Comparison of ENCODE assay signal across 19 cellular contexts in genomic region chr5:143219696-143220095, GRCh38.
DNase-seq lines count a peak whose midpoint lies in the region; ATAC-seq and TF ChIP-seq lines count a peak whose summit lies in the region.
"Had no signal": no experiment of that assay in that cellular context is flagged by ENCODE, and none has a peak within 500 bp of the region (broad histone marks: within the 10 kb centered on the region; RNA-seq: fewer than 3 reads in every experiment).

No MANE protein-coding gene starts in this region.

- H2AFZ ChIP-seq in SK-N-SH (ENCODE audit: low read depth) (no peak overlapping the region), parathyroid adenoma (no peak overlapping the region)
- H2AFZ ChIP-seq: hepatocyte had no signal

- no peak for TF ChIP-seq RAD21 in SK-N-SH (IDR thresholded peaks at IDR 0.05; ENCODE audit: low read length)

- no peak for DNase-seq in SK-N-SH
- DNase-seq in MG63 = peak; percentile 43
- peak; percentile 56 to 60 for DNase-seq in erythroblast (lab: John Stamatoyannopoulos, UW)
- no peak for DNase-seq in tibial artery
- DNase-seq in activated gamma-delta T cell treated with Interleukin-2 at 50 U/mL for 16 hours = no peak
- DNase-seq: activated CD4-positive, alpha-beta T cell treated with anti-CD3 and anti-CD28 coated beads for 48 hours; body of pancreas; DMS79 treated with DMSO at 0.1 percent for 48 hours; esophagus squamous epithelium; NCI-H2029; NCI-H510A; OCI-M1; thyroid gland had no signal

- H4K20me1 ChIP-seq in SK-N-SH (ENCODE audit: insufficient read depth) = no peaks in the 10 kb centered on the region

- H3K9me2 ChIP-seq in SK-N-SH = no peaks in the 10 kb centered on the region

- H3K36me3 ChIP-seq in SK-N-SH (replicated peaks in 1 of 2; ENCODE audit: control insufficient read depth in 1 of 2, insufficient read depth in 2 of 2, low read length in 1 of 2) (peaks cover 0 to 10% of the 10 kb centered on the region in 2 experiments), MG63 (no peaks in the 10 kb centered on the region), parathyroid adenoma (ENCODE audit: control insufficient read depth, insufficient read depth, low read length) (no peaks in the 10 kb centered on the region), tibial artery (peaks cover 6 to 33% (median 16%) of the 10 kb centered on the region in 3 donors)
- H3K36me3 ChIP-seq: thyroid gland had no signal

- no peaks in the 10 kb centered on the region for H3F3A ChIP-seq in SK-N-SH (replicated peaks; ENCODE audit: insufficient read depth)

- CTCF ChIA-PET in SK-N-SH (lab: Yijun Ruan, JAX) = interaction anchor here (1.1 to 1.6 kb wide), 2 partner anchors 8 to 11 kb away, joined by 4 to 6 read pairs; no protein-coding TSS in a partner anchor

- TF ChIP-seq POLR2A in erythroblast (IDR thresholded peaks at IDR 0.05; ENCODE audit: low read length) = no peak

- TF ChIP-seq CTCF in SK-N-SH (IDR thresholded peaks at IDR 0.05) (no peak), parathyroid adenoma (IDR thresholded peaks at IDR 0.05) (no peak), tibial artery (IDR thresholded peaks at IDR 0.05) (no peak)

- no peak overlapping the region for H3K27ac ChIP-seq in SK-N-SH (ENCODE audit: low read depth in 2 of 2, low read length in 1 of 2)
- peak overlapping the region; percentile 55 for H3K27ac ChIP-seq in parathyroid adenoma
- H3K27ac ChIP-seq in tibial artery = no peak overlapping the region
- H3K27ac ChIP-seq: 22Rv1, body of pancreas, C4-2B, hepatocyte had no signal

- no peaks in the 10 kb centered on the region for H3K27me3 ChIP-seq in SK-N-SH (ENCODE audit: insufficient read depth)
- H3K27me3 ChIP-seq in MG63 = no peaks in the 10 kb centered on the region
- H3K27me3 ChIP-seq in parathyroid adenoma (ENCODE audit: control insufficient read depth, insufficient read depth, low read length) = no peaks in the 10 kb centered on the region
- no peaks in the 10 kb centered on the region for H3K27me3 ChIP-seq in tibial artery
- H3K27me3 ChIP-seq: body of pancreas, esophagus squamous epithelium, hepatocyte, thyroid gland had no signal

- no peak overlapping the region for H3K4me3 ChIP-seq in SK-N-SH (ENCODE audit: low read depth in 2 of 2, low read length in 1 of 2)
- no peak overlapping the region for H3K4me3 ChIP-seq in MG63
- H3K4me3 ChIP-seq in parathyroid adenoma (ENCODE audit: low read depth, low read length) = no peak overlapping the region
- no peak overlapping the region for H3K4me3 ChIP-seq in tibial artery
- H3K4me3 ChIP-seq: body of pancreas, hepatocyte, thyroid gland had no signal

- ATAC-seq in SK-N-SH treated with all-trans-retinoic acid at 6 μM for 48 hours = no peak
- no peak for ATAC-seq in GM18870 (IDR thresholded peaks at IDR 0.05; ENCODE audit: unreplicated experiment)
- ATAC-seq: body of pancreas had no signal

- H3K4me2 ChIP-seq in SK-N-SH = no peak overlapping the region
- H3K4me2 ChIP-seq in parathyroid adenoma (ENCODE audit: low read length) = no peak overlapping the region
- H3K4me2 ChIP-seq: hepatocyte had no signal

- POLR2A ChIA-PET in SK-N-SH (lab: Yijun Ruan, JAX) = no interaction called here

- TF ChIP-seq EP300 in SK-N-SH (IDR thresholded peaks at IDR 0.05; ENCODE audit: borderline replicate concordance in 1 of 2, low read depth in 1 of 2, low read length in 1 of 2) = no peak

- no peaks in the 10 kb centered on the region for H3K9me3 ChIP-seq in SK-N-SH
- H3K9me3 ChIP-seq in MG63 = no peaks in the 10 kb centered on the region
- no peaks in the 10 kb centered on the region for H3K9me3 ChIP-seq in parathyroid adenoma (ENCODE audit: control insufficient read depth, low read length)
- H3K9me3 ChIP-seq in tibial artery = no peaks in the 10 kb centered on the region
- H3K9me3 ChIP-seq: body of pancreas, esophagus squamous epithelium, thyroid gland had no signal

- H3K4me1 ChIP-seq in SK-N-SH (ENCODE audit: control insufficient read depth in 1 of 2, insufficient read depth in 2 of 2, low read depth in 1 of 2, low read length in 1 of 2) (peaks cover 17 to 22% of the 10 kb centered on the region in 2 experiments; a peak in 3 of 4 replicates), parathyroid adenoma (peaks cover 16% of the 10 kb centered on the region), tibial artery (no peaks in the 10 kb centered on the region)
- H3K4me1 ChIP-seq: body of pancreas had no signal

- H3K79me2 ChIP-seq in SK-N-SH (ENCODE audit: insufficient read depth) = no peaks in the 10 kb centered on the region
- H3K79me2 ChIP-seq in parathyroid adenoma = no peaks in the 10 kb centered on the region
- H3K79me2 ChIP-seq: hepatocyte had no signal

- 74% methylated on average over 2 of the region's 2 CpGs for WGBS in SK-N-SH (ENCODE audit: low lambda C conversion rate)

- intact Hi-C loops in tibial artery (cut with DNase I; ENCODE audit: low total_unique reads) = no loop called here

- H3K9ac ChIP-seq in SK-N-SH (no peak overlapping the region), parathyroid adenoma (no peak overlapping the region)

TF ChIP-seq in SK-N-SH, 30 proteins besides CTCF, POLR2A, EP300 and RAD21:
- TF ChIP-seq, protein P1, sequence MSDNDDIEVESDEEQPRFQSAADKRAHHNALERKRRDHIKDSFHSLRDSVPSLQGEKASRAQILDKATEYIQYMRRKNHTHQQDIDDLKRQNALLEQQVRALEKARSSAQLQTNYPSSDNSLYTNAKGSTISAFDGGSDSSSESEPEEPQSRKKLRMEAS (IDR thresholded peaks at IDR 0.05; ENCODE audit: low read depth) = peak; percentile 84
- TF ChIP-seq RFX5 (IDR thresholded peaks at IDR 0.05; ENCODE audit: low read length) = no peak
TF ChIP-seq in SK-N-SH: peak in this region for 1.

TF ChIP-seq in SK-N-SH treated with all-trans-retinoic acid at 6 μM for 48 hours, 23 proteins besides CTCF, POLR2A, EP300 and RAD21:
- TF ChIP-seq ZFP3 (CRISPR knock-in tag; IDR thresholded peaks at IDR 0.05) = no peak
- TF ChIP-seq, protein P2, sequence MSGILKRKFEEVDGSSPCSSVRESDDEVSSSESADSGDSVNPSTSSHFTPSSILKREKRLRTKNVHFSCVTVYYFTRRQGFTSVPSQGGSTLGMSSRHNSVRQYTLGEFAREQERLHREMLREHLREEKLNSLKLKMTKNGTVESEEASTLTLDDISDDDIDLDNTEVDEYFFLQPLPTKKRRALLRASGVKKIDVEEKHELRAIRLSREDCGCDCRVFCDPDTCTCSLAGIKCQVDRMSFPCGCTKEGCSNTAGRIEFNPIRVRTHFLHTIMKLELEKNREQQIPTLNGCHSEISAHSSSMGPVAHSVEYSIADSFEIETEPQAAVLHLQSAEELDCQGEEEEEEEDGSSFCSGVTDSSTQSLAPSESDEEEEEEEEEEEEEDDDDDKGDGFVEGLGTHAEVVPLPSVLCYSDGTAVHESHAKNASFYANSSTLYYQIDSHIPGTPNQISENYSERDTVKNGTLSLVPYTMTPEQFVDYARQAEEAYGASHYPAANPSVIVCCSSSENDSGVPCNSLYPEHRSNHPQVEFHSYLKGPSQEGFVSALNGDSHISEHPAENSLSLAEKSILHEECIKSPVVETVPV (CRISPR knock-in tag; IDR thresholded peaks at IDR 0.05) = no peak
- TF ChIP-seq TCF4 (CRISPR knock-in tag; IDR thresholded peaks at IDR 0.05; ENCODE audit: borderline replicate concordance) = no peak
- no peak for TF ChIP-seq TOX (CRISPR knock-in tag; IDR thresholded peaks at IDR 0.05; ENCODE audit: borderline replicate concordance)
- TF ChIP-seq SNAI2 (CRISPR knock-in tag; IDR thresholded peaks at IDR 0.05) = no peak
- TF ChIP-seq, protein P3, sequence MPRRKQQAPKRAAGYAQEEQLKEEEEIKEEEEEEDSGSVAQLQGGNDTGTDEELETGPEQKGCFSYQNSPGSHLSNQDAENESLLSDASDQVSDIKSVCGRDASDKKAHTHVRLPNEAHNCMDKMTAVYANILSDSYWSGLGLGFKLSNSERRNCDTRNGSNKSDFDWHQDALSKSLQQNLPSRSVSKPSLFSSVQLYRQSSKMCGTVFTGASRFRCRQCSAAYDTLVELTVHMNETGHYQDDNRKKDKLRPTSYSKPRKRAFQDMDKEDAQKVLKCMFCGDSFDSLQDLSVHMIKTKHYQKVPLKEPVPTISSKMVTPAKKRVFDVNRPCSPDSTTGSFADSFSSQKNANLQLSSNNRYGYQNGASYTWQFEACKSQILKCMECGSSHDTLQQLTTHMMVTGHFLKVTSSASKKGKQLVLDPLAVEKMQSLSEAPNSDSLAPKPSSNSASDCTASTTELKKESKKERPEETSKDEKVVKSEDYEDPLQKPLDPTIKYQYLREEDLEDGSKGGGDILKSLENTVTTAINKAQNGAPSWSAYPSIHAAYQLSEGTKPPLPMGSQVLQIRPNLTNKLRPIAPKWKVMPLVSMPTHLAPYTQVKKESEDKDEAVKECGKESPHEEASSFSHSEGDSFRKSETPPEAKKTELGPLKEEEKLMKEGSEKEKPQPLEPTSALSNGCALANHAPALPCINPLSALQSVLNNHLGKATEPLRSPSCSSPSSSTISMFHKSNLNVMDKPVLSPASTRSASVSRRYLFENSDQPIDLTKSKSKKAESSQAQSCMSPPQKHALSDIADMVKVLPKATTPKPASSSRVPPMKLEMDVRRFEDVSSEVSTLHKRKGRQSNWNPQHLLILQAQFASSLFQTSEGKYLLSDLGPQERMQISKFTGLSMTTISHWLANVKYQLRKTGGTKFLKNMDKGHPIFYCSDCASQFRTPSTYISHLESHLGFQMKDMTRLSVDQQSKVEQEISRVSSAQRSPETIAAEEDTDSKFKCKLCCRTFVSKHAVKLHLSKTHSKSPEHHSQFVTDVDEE (CRISPR knock-in tag; IDR thresholded peaks at IDR 0.05) = no peak
- no peak for TF ChIP-seq PPARA (CRISPR knock-in tag; IDR thresholded peaks at IDR 0.05; ENCODE audit: borderline replicate concordance)
- TF ChIP-seq OSR1 (CRISPR knock-in tag; IDR thresholded peaks at IDR 0.05) = no peak
- TF ChIP-seq RARB (CRISPR knock-in tag; IDR thresholded peaks at IDR 0.05) = no peak
- no peak for TF ChIP-seq GLIS3 (CRISPR knock-in tag; IDR thresholded peaks at IDR 0.05)
- TF ChIP-seq, protein P4, sequence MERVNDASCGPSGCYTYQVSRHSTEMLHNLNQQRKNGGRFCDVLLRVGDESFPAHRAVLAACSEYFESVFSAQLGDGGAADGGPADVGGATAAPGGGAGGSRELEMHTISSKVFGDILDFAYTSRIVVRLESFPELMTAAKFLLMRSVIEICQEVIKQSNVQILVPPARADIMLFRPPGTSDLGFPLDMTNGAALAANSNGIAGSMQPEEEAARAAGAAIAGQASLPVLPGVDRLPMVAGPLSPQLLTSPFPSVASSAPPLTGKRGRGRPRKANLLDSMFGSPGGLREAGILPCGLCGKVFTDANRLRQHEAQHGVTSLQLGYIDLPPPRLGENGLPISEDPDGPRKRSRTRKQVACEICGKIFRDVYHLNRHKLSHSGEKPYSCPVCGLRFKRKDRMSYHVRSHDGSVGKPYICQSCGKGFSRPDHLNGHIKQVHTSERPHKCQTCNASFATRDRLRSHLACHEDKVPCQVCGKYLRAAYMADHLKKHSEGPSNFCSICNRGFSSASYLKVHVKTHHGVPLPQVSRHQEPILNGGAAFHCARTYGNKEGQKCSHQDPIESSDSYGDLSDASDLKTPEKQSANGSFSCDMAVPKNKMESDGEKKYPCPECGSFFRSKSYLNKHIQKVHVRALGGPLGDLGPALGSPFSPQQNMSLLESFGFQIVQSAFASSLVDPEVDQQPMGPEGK (CRISPR knock-in tag; IDR thresholded peaks at IDR 0.05; ENCODE audit: borderline replicate concordance) = no peak
- no peak for TF ChIP-seq ZC3H10 (CRISPR knock-in tag; IDR thresholded peaks at IDR 0.05)

Comparison
In these comparisons a context has a peak if more than half of its experiments do, and no peak if none do; other contexts are left out.
1. DNase-seq: peak in MG63 (single experiment) and erythroblast (2 of 2); none in SK-N-SH (single experiment), tibial artery (0 of 2) and activated gamma-delta T cell treated with Interleukin-2 at 50 U/mL for 16 hours (single experiment).